ENCODE assay signal across 26 cellular contexts in the genomic region with DNA sequence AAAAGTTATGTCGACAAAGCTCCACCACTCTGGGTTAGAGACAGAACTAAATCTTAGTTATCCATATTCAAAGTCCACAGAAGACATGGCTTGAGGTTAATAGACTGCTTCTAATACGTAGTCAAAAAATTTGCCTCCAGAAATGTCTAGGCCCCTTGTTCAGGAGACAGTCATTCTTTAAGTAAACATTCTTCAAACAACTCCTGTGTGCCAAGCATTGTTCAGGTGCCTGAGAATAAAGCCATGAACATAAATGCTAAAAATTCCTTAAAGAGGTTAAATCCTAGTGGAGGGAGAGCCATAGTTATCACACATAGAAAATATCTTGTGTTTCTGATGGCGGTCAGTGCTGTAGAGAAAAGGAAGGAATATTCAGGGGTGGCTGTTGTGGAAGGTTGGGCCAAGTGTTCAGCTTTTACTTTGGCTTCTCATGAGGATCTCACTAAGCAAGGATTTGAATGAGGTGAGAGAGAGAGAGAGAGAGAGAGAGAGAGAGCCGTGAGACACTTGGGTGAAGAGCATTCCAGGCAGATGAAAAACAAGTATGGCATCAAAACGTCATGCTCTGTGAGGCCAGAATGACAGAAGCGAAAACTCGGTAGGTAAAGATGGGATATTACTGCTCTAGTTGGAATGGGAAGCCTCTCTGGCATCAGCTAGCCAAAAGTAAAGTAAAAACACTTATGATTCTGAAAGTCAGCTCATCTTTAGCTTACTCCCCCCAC.
"Had no signal": no experiment of that assay in that cellular context is flagged by ENCODE, and none has a peak within 500 bp of the region (broad histone marks: within the 10 kb centered on the region; RNA-seq: fewer than 3 reads in every experiment).

No MANE protein-coding gene starts in this region.

- H3K36me3 Mint-ChIP-seq: activated CD4-positive, alpha-beta memory T cell treated with anti-CD3 and anti-CD28 coated beads for 36 hours; activated naive CD4-positive, alpha-beta T cell treated with anti-CD3 and anti-CD28 coated beads, Interleukin-2, amount 50 U/mL, for 72 hours had no signal

- ATAC-seq: activated naive CD4-positive, alpha-beta T cell treated with anti-CD3 and anti-CD28 coated beads, Interleukin-2, amount 50 U/mL, for 72 hours; activated naive CD8-positive, alpha-beta T cell treated with anti-CD3 and anti-CD28 coated beads, Interleukin-2, amount 50 U/mL, for 24 hours; activated T-cell treated with anti-CD3 and anti-CD28 coated beads, Interleukin-2, amount 50 U/mL, for 4 hours; T-helper 17 cell had no signal

- H3K9me3 ChIP-seq: ascending aorta, MG63 had no signal

- H3K27me3 Mint-ChIP-seq: activated CD4-positive, alpha-beta memory T cell treated with anti-CD3 and anti-CD28 coated beads for 36 hours; activated CD4-positive, alpha-beta T cell treated with anti-CD3 and anti-CD28 coated beads, Interleukin-2, amount 10 ng/mL, durations not matched to agents 7 days and 5 days; activated naive CD8-positive, alpha-beta T cell treated with anti-CD3 and anti-CD28 coated beads, Interleukin-2, amount 50 U/mL, for 24 hours had no signal

- H3K27ac ChIP-seq: ascending aorta, brain microvascular endothelial cell, KMS-11, PC-9, VCaP had no signal

- DNase-seq: activated CD4-positive, alpha-beta memory T cell treated with anti-CD3 and anti-CD28 coated beads for 36 hours; activated CD4-positive, alpha-beta T cell treated with anti-CD3 and anti-CD28 coated beads, Interleukin-2, amount 10 ng/mL, durations not matched to agents 7 days and 5 days; activated CD4-positive, CD25-positive, alpha-beta regulatory T cell; activated CD8-positive, alpha-beta memory T cell treated with anti-CD3 and anti-CD28 coated beads for 24 hours; activated effector memory CD4-positive, alpha-beta T cell treated with anti-CD3 and anti-CD28 coated beads, Interleukin-2, amount 50 U/mL, for 16 hours; activated naive CD4-positive, alpha-beta T cell treated with Interleukin-2 at 50 U/mL for 16 hours; activated naive CD8-positive, alpha-beta T cell treated with anti-CD3 and anti-CD28 coated beads, Interleukin-2, amount 50 U/mL, for 24 hours; activated T-cell treated with anti-CD3 and anti-CD28 coated beads, Interleukin-2, amount 50 U/mL, for 4 hours; amniotic stem cell; brain microvascular endothelial cell; MG63; MV-4-11; NCI-H1105; NCI-H1436; NCI-H1694 treated with DMSO at 0.1 percent for 48 hours; NCI-H2081; NCI-H446; NCI-H524; PC-9; SIG-M5; T-helper 17 cell; T-helper 9 cell had no signal

- H3K27ac Mint-ChIP-seq: activated CD4-positive, alpha-beta memory T cell treated with anti-CD3 and anti-CD28 coated beads for 36 hours; activated CD4-positive, alpha-beta T cell treated with anti-CD3 and anti-CD28 coated beads, Interleukin-2, amount 10 ng/mL, durations not matched to agents 7 days and 5 days; activated naive CD4-positive, alpha-beta T cell treated with anti-CD3 and anti-CD28 coated beads, Interleukin-2, amount 50 U/mL, for 72 hours; activated naive CD8-positive, alpha-beta T cell treated with anti-CD3 and anti-CD28 coated beads, Interleukin-2, amount 50 U/mL, for 24 hours; T-helper 17 cell had no signal

- H3K4me1 ChIP-seq: ascending aorta had no signal

- H3K4me2 ChIP-seq: KMS-11, PC-9 had no signal

- H3K4me3 Mint-ChIP-seq: activated CD4-positive, alpha-beta memory T cell treated with anti-CD3 and anti-CD28 coated beads for 36 hours; activated CD4-positive, alpha-beta T cell treated with anti-CD3 and anti-CD28 coated beads, Interleukin-2, amount 10 ng/mL, durations not matched to agents 7 days and 5 days; activated naive CD8-positive, alpha-beta T cell treated with anti-CD3 and anti-CD28 coated beads, Interleukin-2, amount 50 U/mL, for 24 hours; activated T-cell treated with anti-CD3 and anti-CD28 coated beads, Interleukin-2, amount 50 U/mL, for 4 hours; T-helper 17 cell had no signal

- H3K36me3 ChIP-seq: ascending aorta, brain microvascular endothelial cell, MG63 had no signal

- H3K27me3 ChIP-seq: ascending aorta, brain microvascular endothelial cell, MG63 had no signal

- H2AFZ ChIP-seq: PC-9 had no signal

- H3K4me3 ChIP-seq: ascending aorta, MG63, PC-9 had no signal

- H3K9ac ChIP-seq: KMS-11 had no signal

- H3K9me3 Mint-ChIP-seq: activated CD4-positive, alpha-beta memory T cell treated with anti-CD3 and anti-CD28 coated beads for 36 hours had no signal

- H3K4me1 Mint-ChIP-seq: activated CD4-positive, alpha-beta T cell treated with anti-CD3 and anti-CD28 coated beads, Interleukin-2, amount 10 ng/mL, durations not matched to agents 7 days and 5 days; activated naive CD8-positive, alpha-beta T cell treated with anti-CD3 and anti-CD28 coated beads, Interleukin-2, amount 50 U/mL, for 24 hours; T-helper 17 cell had no signal
